ENCODE assay signal across 1 cellular context in the genomic region with DNA sequence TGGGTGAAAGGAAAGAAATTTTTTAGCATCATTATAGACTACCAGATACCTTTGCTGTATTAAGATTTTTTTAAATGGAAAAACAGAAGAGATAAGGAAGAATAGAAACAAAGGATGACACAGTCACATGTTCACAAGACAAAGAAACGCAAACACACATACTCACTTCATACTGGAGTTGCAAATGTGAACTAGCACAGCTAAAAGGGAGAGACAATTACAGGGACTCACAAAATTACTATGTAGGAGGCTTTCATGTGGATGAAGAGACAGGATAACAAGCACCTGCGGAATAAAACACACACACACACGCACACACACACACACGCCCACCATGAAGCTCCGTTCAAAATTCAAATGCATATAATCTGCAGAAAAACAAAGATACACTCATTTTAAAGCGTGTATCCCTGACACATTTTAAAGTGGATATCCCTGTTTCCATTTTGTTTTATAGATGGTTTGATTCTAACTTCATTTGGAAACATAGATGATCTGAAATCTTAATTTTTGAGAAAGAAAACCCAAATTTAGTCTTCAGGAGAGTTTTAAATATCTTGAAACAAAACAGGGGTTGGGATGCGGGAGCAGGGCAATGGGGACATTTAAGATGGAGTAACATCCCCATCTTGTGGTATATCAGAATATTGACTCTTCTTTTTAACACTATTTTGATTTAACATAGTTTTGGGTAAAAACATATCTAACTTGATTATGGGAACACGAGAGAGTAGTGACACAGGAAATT.
TF ChIP-seq lines count a peak whose summit lies in the region.

No MANE protein-coding gene starts in this region.

TF ChIP-seq in H1, 55 proteins besides CTCF, POLR2A, EP300 and RAD21:
- TF ChIP-seq CEBPB (IDR thresholded peaks at IDR 0.05; ENCODE audit: low read depth, low read length), result no peak
- no peak for TF ChIP-seq CBX8 (IDR thresholded peaks at IDR 0.05; ENCODE audit: borderline replicate concordance, low read depth, low read length)
- TF ChIP-seq YY1 (IDR thresholded peaks at IDR 0.05; ENCODE audit: low read depth, low read length), result no peak
- TF ChIP-seq, protein P1, sequence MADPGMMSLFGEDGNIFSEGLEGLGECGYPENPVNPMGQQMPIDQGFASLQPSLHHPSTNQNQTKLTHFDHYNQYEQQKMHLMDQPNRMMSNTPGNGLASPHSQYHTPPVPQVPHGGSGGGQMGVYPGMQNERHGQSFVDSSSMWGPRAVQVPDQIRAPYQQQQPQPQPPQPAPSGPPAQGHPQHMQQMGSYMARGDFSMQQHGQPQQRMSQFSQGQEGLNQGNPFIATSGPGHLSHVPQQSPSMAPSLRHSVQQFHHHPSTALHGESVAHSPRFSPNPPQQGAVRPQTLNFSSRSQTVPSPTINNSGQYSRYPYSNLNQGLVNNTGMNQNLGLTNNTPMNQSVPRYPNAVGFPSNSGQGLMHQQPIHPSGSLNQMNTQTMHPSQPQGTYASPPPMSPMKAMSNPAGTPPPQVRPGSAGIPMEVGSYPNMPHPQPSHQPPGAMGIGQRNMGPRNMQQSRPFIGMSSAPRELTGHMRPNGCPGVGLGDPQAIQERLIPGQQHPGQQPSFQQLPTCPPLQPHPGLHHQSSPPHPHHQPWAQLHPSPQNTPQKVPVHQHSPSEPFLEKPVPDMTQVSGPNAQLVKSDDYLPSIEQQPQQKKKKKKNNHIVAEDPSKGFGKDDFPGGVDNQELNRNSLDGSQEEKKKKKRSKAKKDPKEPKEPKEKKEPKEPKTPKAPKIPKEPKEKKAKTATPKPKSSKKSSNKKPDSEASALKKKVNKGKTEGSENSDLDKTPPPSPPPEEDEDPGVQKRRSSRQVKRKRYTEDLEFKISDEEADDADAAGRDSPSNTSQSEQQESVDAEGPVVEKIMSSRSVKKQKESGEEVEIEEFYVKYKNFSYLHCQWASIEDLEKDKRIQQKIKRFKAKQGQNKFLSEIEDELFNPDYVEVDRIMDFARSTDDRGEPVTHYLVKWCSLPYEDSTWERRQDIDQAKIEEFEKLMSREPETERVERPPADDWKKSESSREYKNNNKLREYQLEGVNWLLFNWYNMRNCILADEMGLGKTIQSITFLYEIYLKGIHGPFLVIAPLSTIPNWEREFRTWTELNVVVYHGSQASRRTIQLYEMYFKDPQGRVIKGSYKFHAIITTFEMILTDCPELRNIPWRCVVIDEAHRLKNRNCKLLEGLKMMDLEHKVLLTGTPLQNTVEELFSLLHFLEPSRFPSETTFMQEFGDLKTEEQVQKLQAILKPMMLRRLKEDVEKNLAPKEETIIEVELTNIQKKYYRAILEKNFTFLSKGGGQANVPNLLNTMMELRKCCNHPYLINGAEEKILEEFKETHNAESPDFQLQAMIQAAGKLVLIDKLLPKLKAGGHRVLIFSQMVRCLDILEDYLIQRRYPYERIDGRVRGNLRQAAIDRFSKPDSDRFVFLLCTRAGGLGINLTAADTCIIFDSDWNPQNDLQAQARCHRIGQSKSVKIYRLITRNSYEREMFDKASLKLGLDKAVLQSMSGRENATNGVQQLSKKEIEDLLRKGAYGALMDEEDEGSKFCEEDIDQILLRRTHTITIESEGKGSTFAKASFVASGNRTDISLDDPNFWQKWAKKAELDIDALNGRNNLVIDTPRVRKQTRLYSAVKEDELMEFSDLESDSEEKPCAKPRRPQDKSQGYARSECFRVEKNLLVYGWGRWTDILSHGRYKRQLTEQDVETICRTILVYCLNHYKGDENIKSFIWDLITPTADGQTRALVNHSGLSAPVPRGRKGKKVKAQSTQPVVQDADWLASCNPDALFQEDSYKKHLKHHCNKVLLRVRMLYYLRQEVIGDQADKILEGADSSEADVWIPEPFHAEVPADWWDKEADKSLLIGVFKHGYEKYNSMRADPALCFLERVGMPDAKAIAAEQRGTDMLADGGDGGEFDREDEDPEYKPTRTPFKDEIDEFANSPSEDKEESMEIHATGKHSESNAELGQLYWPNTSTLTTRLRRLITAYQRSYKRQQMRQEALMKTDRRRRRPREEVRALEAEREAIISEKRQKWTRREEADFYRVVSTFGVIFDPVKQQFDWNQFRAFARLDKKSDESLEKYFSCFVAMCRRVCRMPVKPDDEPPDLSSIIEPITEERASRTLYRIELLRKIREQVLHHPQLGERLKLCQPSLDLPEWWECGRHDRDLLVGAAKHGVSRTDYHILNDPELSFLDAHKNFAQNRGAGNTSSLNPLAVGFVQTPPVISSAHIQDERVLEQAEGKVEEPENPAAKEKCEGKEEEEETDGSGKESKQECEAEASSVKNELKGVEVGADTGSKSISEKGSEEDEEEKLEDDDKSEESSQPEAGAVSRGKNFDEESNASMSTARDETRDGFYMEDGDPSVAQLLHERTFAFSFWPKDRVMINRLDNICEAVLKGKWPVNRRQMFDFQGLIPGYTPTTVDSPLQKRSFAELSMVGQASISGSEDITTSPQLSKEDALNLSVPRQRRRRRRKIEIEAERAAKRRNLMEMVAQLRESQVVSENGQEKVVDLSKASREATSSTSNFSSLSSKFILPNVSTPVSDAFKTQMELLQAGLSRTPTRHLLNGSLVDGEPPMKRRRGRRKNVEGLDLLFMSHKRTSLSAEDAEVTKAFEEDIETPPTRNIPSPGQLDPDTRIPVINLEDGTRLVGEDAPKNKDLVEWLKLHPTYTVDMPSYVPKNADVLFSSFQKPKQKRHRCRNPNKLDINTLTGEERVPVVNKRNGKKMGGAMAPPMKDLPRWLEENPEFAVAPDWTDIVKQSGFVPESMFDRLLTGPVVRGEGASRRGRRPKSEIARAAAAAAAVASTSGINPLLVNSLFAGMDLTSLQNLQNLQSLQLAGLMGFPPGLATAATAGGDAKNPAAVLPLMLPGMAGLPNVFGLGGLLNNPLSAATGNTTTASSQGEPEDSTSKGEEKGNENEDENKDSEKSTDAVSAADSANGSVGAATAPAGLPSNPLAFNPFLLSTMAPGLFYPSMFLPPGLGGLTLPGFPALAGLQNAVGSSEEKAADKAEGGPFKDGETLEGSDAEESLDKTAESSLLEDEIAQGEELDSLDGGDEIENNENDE (IDR thresholded peaks at IDR 0.05; ENCODE audit: insufficient replicate concordance, low read length), result peak; percentile 75
TF ChIP-seq in H1: peak in this region for 1.
